8 cellular contexts compared by ENCODE assay signal in the genomic region with DNA sequence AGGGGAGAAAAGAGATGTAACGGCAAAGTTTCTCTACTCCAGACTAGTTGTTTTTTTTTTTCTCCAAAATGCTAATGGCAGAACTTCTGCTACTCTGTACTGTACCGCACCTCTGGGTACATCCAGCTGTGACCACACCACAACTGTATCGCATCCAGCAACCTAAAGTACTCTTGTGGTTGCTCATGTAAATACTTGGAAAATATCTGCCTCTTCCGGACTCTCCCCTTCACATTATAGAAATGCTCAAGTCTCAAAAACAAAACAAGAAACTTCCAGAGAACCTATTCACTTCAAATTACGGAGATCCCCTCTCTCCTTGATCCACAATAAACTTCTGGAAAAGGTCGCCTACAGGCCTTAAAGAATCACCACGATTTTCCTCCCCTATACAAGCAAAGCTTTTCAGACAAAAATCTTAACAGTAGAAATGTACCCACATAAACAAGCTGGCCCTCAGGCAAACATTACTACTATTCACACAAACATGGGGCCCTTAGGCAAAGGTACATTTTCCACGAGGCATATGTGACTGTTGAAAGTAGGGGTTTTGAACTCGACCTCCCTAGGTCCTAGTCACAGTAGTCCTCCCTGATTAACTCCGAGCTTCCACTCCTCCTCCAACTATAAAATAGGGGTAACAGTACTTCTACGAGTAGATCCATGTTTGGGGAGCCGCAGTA.
A peak's percentile ranks its signal among the peaks of the same experiment; 100 is the strongest.
DNase-seq lines count a peak whose midpoint lies in the region; TF ChIP-seq lines count a peak whose summit lies in the region.

No MANE protein-coding gene starts in this region.

- H3K27me3 ChIP-seq in GM06990 (replicated peaks; ENCODE audit: control insufficient read depth, insufficient read depth, low read length) = no peaks in the 10 kb centered on the region

- no peak for DNase-seq in GM06990 (ENCODE audit: extremely low read depth, insufficient read length)
- DNase-seq in fibroblast of pulmonary artery (ENCODE audit: low read depth) = no peak
- no peak for DNase-seq in skeletal muscle cell (ENCODE audit: low read depth)
- DNase-seq in HuH-7.5 (ENCODE audit: low spot score) = no peak
- no peak for DNase-seq in islet precursor cell
- no peak for DNase-seq in GM03348 (ENCODE audit: low spot score)
- no peak for DNase-seq in stimulated activated CD4-positive, alpha-beta T cell treated with anti-CD3 and anti-CD28 coated beads, Interleukin-2, amount 100 ng/mL, for 24 hours

- H3K27ac ChIP-seq in VCaP = peak overlapping the region; percentile 93

- H3K4me3 ChIP-seq in GM06990 (replicated peaks; ENCODE audit: low read depth, low read length) (peak overlapping the region; percentile 64), fibroblast of pulmonary artery (replicated peaks; ENCODE audit: low read depth, low read length) (peak overlapping the region; percentile 58), skeletal muscle cell (ENCODE audit: low read depth, low read length) (peak overlapping the region; percentile 44)

- H3K36me3 ChIP-seq in GM06990 (ENCODE audit: control insufficient read depth, insufficient read depth, low read length) = peaks cover 3% of the 10 kb centered on the region

- TF ChIP-seq CTCF in GM06990 (IDR thresholded peaks at IDR 0.05; ENCODE audit: insufficient read depth, low read length, poor library complexity, severe bottlenecking) = no peak
- no peak for TF ChIP-seq CTCF in VCaP (conservative IDR thresholded peaks at IDR 0.05)
- TF ChIP-seq CTCF in fibroblast of pulmonary artery (IDR thresholded peaks at IDR 0.05; ENCODE audit: low read length, missing control alignments) = no peak
